10 cellular contexts compared by ENCODE assay signal in the genomic region with DNA sequence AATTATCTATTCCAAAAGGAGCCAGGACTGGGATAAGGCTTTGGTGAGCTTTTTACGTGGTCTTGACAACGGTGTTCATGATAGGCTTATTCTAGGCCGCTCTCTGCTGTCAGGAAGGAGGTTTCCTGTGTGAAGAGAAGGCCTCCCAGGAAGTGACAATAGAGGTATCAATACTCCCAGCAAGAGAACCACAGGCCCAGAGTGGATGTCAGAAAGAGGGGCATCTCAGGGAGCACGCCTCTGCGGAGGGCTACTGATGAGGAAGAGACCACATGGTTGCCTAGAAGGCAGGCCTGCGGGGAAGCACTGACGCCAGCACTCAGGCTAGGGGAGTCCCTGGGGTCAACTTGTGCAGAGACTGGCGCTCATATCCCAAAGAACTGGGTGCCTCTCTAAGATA.
A peak's percentile ranks its signal among the peaks of the same experiment; 100 is the strongest.
DNase-seq lines count a peak whose midpoint lies in the region; ATAC-seq lines count a peak whose summit lies in the region.
"Had no signal": no experiment of that assay in that cellular context is flagged by ENCODE, and none has a peak within 500 bp of the region (broad histone marks: within the 10 kb centered on the region; RNA-seq: fewer than 3 reads in every experiment).

No MANE protein-coding gene starts in this region.

- no peak overlapping the region for H2AK5ac ChIP-seq in mesendoderm (ENCODE audit: low read length)

- no peaks in the 10 kb centered on the region for H3K79me1 ChIP-seq in mesendoderm (ENCODE audit: low read length)

- no peak overlapping the region for H3K18ac ChIP-seq in mesendoderm (ENCODE audit: low read length)

- no CpG with 5 or more reads among the region's 8 CpGs for WGBS in mesendoderm (ENCODE audit: extremely low coverage, insufficient coverage, low lambda C conversion rate)

- peak; percentile 34 for DNase-seq in activated naive CD4-positive, alpha-beta T cell treated with Interleukin-2 at 50 U/mL for 16 hours
- no peak for DNase-seq in activated naive CD4-positive, alpha-beta T cell treated with anti-CD3 and anti-CD28 coated beads, Interleukin-2, amount 50 U/mL, for 16 hours
- DNase-seq in activated gamma-delta T cell treated with anti-CD3 and anti-CD28 coated beads, Interleukin-2, amount 50 U/mL, for 16 hours (ENCODE audit: low read depth): peak; percentile 38
- peak; percentile 77 for DNase-seq in mesendoderm
- no peak for DNase-seq in HK-2 (ENCODE audit: unreplicated experiment)
- no peak for DNase-seq in UCSD-AML1 (lab: John Stamatoyannopoulos, UW; ENCODE audit: unreplicated experiment)
- DNase-seq: cerebellar nuclear complex, nucleus accumbens had no signal

- no peaks in the 10 kb centered on the region for H3K27me3 ChIP-seq in mesendoderm (ENCODE audit: insufficient read depth, low read length, poor library complexity)

- H3K23ac ChIP-seq in mesendoderm (ENCODE audit: low read length): no peak overlapping the region

- H3K27ac ChIP-seq in mesendoderm (ENCODE audit: low read depth, low read length) (no peak overlapping the region), temporal lobe (ENCODE audit: low read depth, low read length) (peak overlapping the region; percentile 96)

- H4K8ac ChIP-seq in mesendoderm (ENCODE audit: low read depth, low read length): no peak overlapping the region

- ATAC-seq in GM18511 (IDR thresholded peaks at IDR 0.05; ENCODE audit: unreplicated experiment): no peak

- no peak overlapping the region for H3K56ac ChIP-seq in mesendoderm (ENCODE audit: low read length)

- H3K4ac ChIP-seq in mesendoderm (ENCODE audit: low read depth, low read length): no peak overlapping the region

- no peak overlapping the region for H2BK5ac ChIP-seq in mesendoderm (ENCODE audit: low read length)

- H3K79me2 ChIP-seq in mesendoderm (ENCODE audit: control insufficient read depth, insufficient read depth, low read length): no peaks in the 10 kb centered on the region

- H3K4me3 ChIP-seq in mesendoderm (ENCODE audit: low read length): no peak overlapping the region

- H4K5ac ChIP-seq in mesendoderm (ENCODE audit: low read length): no peak overlapping the region

- H2BK15ac ChIP-seq in mesendoderm (replicated peaks; ENCODE audit: low read depth): no peak overlapping the region

- peaks cover 16% of the 10 kb centered on the region for H3K4me1 ChIP-seq in mesendoderm (ENCODE audit: control insufficient read depth, low read depth, low read length)

- no peaks in the 10 kb centered on the region for H3K36me3 ChIP-seq in mesendoderm (ENCODE audit: control insufficient read depth, insufficient read depth, low read length)

- H2BK120ac ChIP-seq in mesendoderm (ENCODE audit: low read depth, low read length): no peak overlapping the region

- H3K4me2 ChIP-seq in mesendoderm (ENCODE audit: low read length): no peak overlapping the region

- no peak overlapping the region for H3K9ac ChIP-seq in mesendoderm (ENCODE audit: low read length)

Comparison
In these comparisons a context has a peak if more than half of its experiments do, and no peak if none do; other contexts are left out.
1. DNase-seq: peak in activated naive CD4-positive, alpha-beta T cell treated with Interleukin-2 at 50 U/mL for 16 hours (single experiment), activated gamma-delta T cell treated with anti-CD3 and anti-CD28 coated beads, Interleukin-2, amount 50 U/mL, for 16 hours (single experiment) and mesendoderm (single experiment); none in activated naive CD4-positive, alpha-beta T cell treated with anti-CD3 and anti-CD28 coated beads, Interleukin-2, amount 50 U/mL, for 16 hours (single experiment), HK-2 (single experiment) and UCSD-AML1 (single experiment).